16 cellular contexts compared by ENCODE assay signal in genomic region chr7:139574618-139575337, GRCh38. TPM values are rescaled to one million over a fixed set of nuclear protein-coding genes. Genes with fewer than 3 reads are reported as not detected.
DNase-seq lines count a peak whose midpoint lies in the region; ATAC-seq and TF ChIP-seq lines count a peak whose summit lies in the region.
"Had no signal": no experiment of that assay in that cellular context is flagged by ENCODE, and none has a peak within 500 bp of the region (broad histone marks: within the 10 kb centered on the region; RNA-seq: fewer than 3 reads in every experiment).

No MANE protein-coding gene starts in this region.

- no peaks in the 10 kb centered on the region for H3K9me3 ChIP-seq in stomach

- no peak overlapping the region for H3K4me3 Mint-ChIP-seq in activated naive CD8-positive, alpha-beta T cell
- H3K4me3 Mint-ChIP-seq in activated naive CD8-positive, alpha-beta T cell treated with anti-CD3 and anti-CD28 coated beads for 36 hours, result no peak overlapping the region
- no peak overlapping the region for H3K4me3 Mint-ChIP-seq in nephron progenitor cell

- no peak overlapping the region for H3K4me3 ChIP-seq in stomach

- no peak for DNase-seq in activated naive CD8-positive, alpha-beta T cell treated with anti-CD3 and anti-CD28 coated beads for 36 hours
- DNase-seq in Right ventricle myocardium superior (peak; percentile 52), nephron progenitor cell (no peak), stomach (peak; percentile 15), NCI-H1105 treated with DMSO at 0.1 percent for 48 hours (lab: John Stamatoyannopoulos, UW) (no peak), SW 1271 (lab: John Stamatoyannopoulos, UW) (no peak)
- no peak for DNase-seq in activated CD4-positive, alpha-beta T cell treated with anti-CD3 and anti-CD28 coated beads for 48 hours
- DNase-seq: DMS153, KBM-7, NCI-H2107, NCI-H226, NCI-H526 treated with DMSO at 0.1 percent for 48 hours, OCI-M1 had no signal

- H3K4me1 Mint-ChIP-seq in activated naive CD8-positive, alpha-beta T cell (ENCODE audit: low read depth), result no peaks in the 10 kb centered on the region
- H3K4me1 Mint-ChIP-seq in activated naive CD8-positive, alpha-beta T cell treated with anti-CD3 and anti-CD28 coated beads for 36 hours, result no peaks in the 10 kb centered on the region
- peaks cover 46% of the 10 kb centered on the region for H3K4me1 Mint-ChIP-seq in nephron progenitor cell

- ATAC-seq in Right ventricle myocardium superior (ENCODE audit: poor library complexity), result peak; percentile 94

- H3K36me3 Mint-ChIP-seq in activated naive CD8-positive, alpha-beta T cell, result peaks cover 8% of the 10 kb centered on the region
- peaks cover 2% of the 10 kb centered on the region for H3K36me3 Mint-ChIP-seq in activated naive CD8-positive, alpha-beta T cell treated with anti-CD3 and anti-CD28 coated beads for 36 hours
- peaks cover 79% of the 10 kb centered on the region for H3K36me3 Mint-ChIP-seq in nephron progenitor cell (ENCODE audit: low read depth)

- peaks cover 52 to 98% (median 98%) of the 10 kb centered on the region in 4 donors for H3K36me3 ChIP-seq in stomach

- peak overlapping the region; percentile 28 for H3K27ac Mint-ChIP-seq in activated naive CD8-positive, alpha-beta T cell
- no peak overlapping the region for H3K27ac Mint-ChIP-seq in activated naive CD8-positive, alpha-beta T cell treated with anti-CD3 and anti-CD28 coated beads for 36 hours
- H3K27ac Mint-ChIP-seq in nephron progenitor cell, result peak overlapping the region; percentile 87

- no peak for TF ChIP-seq POLR2A in stomach (IDR thresholded peaks at IDR 0.05)

- H3K9me3 Mint-ChIP-seq in activated naive CD8-positive, alpha-beta T cell (ENCODE audit: low read depth), result no peaks in the 10 kb centered on the region
- no peaks in the 10 kb centered on the region for H3K9me3 Mint-ChIP-seq in activated naive CD8-positive, alpha-beta T cell treated with anti-CD3 and anti-CD28 coated beads for 36 hours
- H3K9me3 Mint-ChIP-seq in nephron progenitor cell, result no peaks in the 10 kb centered on the region

- H3K27ac ChIP-seq in stomach, result no peak overlapping the region
- H3K27ac ChIP-seq: C4-2B had no signal

- H3K4me1 ChIP-seq in stomach, result no peaks in the 10 kb centered on the region

- TF ChIP-seq EP300 in stomach (IDR thresholded peaks at IDR 0.05), result no peak

- 91 to 94% (median 92%) methylated on average over 14 to 16 of the region's 16 CpGs for WGBS in stomach, 5 donors

- H3K27me3 ChIP-seq in stomach, result no peaks in the 10 kb centered on the region

- H3K27me3 Mint-ChIP-seq in activated naive CD8-positive, alpha-beta T cell, result no peaks in the 10 kb centered on the region
- H3K27me3 Mint-ChIP-seq in activated naive CD8-positive, alpha-beta T cell treated with anti-CD3 and anti-CD28 coated beads for 36 hours, result no peaks in the 10 kb centered on the region
- H3K27me3 Mint-ChIP-seq in nephron progenitor cell (ENCODE audit: low read depth, poor library complexity), result no peaks in the 10 kb centered on the region

- TF ChIP-seq CTCF in nephron progenitor cell (IDR thresholded peaks at IDR 0.05), result no peak
- TF ChIP-seq CTCF in stomach (IDR thresholded peaks at IDR 0.05), result no peak

- intact Hi-C loops in Right ventricle myocardium superior (cut with DNase I), result no loop called here
- intact Hi-C loops in stomach (cut with DNase I; ENCODE audit: low total_unique reads), result no loop called here

RNA-seq across cellular contexts. Expression of gene CLEC2L, which starts 51.3 kb away (rescaled TPM):
- not detected for total RNA-seq in activated naive CD8-positive, alpha-beta T cell treated with anti-CD3 and anti-CD28 coated beads for 36 hours
- 0.83 TPM for total RNA-seq in Right ventricle myocardium superior
- not detected for total RNA-seq in stomach
- under 1 TPM in 1 of 3 donors, not detected in 2; 0.61 TPM for polyA plus RNA-seq in stomach
- total RNA-seq: A172 had no signal

Comparison
In these comparisons a context has a peak if more than half of its experiments do, and no peak if none do; other contexts are left out.
1. DNase-seq: peak in Right ventricle myocardium superior (single experiment) and stomach (single experiment); none in activated naive CD8-positive, alpha-beta T cell treated with anti-CD3 and anti-CD28 coated beads for 36 hours (single experiment), nephron progenitor cell (single experiment), NCI-H1105 treated with DMSO at 0.1 percent for 48 hours (single experiment), activated CD4-positive, alpha-beta T cell treated with anti-CD3 and anti-CD28 coated beads for 48 hours (single experiment) and SW 1271 (0 of 2).